ENCODE assay signal across 8 cellular contexts in the genomic region with DNA sequence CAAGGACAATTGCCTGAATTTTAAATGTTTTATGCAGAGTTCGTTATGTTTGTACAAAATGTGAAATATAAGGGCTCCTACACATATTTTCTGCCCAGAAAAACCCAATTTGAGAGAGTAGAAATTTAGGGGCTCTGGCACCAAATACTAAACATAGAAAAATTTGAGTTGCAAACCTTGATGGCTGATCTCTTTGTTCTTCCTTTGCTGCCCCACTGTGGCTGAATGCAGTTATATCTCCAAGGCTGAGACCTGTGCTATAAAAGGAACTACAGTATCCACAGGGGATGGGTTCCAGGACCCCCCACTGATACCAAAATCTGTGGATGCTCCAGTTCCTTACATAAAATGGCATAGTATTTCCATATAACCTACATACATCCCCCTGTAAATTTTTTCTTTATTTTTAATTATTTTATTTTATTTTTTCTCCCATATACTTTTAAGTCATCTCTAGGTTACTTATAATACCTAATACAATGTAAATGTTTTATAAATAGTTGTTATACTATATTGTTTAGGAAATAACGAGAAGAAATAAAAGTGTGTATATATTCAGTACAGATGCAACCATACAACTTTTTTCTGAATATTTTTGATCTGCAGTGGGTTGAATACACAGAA. TPM values are rescaled to one million over a fixed set of nuclear protein-coding genes. Genes with fewer than 3 reads are reported as not detected.
DNase-seq lines count a peak whose midpoint lies in the region; ATAC-seq and FAIRE-seq lines count a peak whose summit lies in the region.

No MANE protein-coding gene starts in this region.

- H3K36me3 Mint-ChIP-seq in activated naive CD4-positive, alpha-beta T cell treated with anti-CD3 and anti-CD28 coated beads, Interleukin-2, amount 50 U/mL, for 72 hours = no peaks in the 10 kb centered on the region

- DNase-seq in C1 segment of cervical spinal cord (lab: John Stamatoyannopoulos, UW) = peak in 9 of 14 donors; percentile 0 to 44 (median 7)
- DNase-seq in GM19239 (ENCODE audit: insufficient read length, low spot score) = peak; percentile 10
- DNase-seq in NCI-H69 (lab: John Stamatoyannopoulos, UW) = peak; percentile 68
- peak in 1 of 2 donors; percentile 18 for DNase-seq in activated naive CD4-positive, alpha-beta T cell treated with anti-CD3 and anti-CD28 coated beads, Interleukin-2, amount 50 U/mL, for 72 hours (ENCODE audit: low spot score in 2 of 2)
- peak in 41 of 42 donors; percentile 22 to 87 (median 66) for DNase-seq in head of caudate nucleus
- peak; percentile 41 for DNase-seq in renal cortical epithelial cell (ENCODE audit: low read depth)
- no peak for DNase-seq in NK-92 treated with Interleukin-12 subunit alpha and Interleukin-12 subunit beta, amount 100 ng/mL, for 24 hours (lab: John Stamatoyannopoulos, UW)

- no peaks in the 10 kb centered on the region for H3K9me3 Mint-ChIP-seq in activated naive CD4-positive, alpha-beta T cell treated with anti-CD3 and anti-CD28 coated beads, Interleukin-2, amount 50 U/mL, for 72 hours

- no peak overlapping the region for H3K27ac Mint-ChIP-seq in activated naive CD4-positive, alpha-beta T cell treated with anti-CD3 and anti-CD28 coated beads, Interleukin-2, amount 50 U/mL, for 72 hours

- intact Hi-C loops in head of caudate nucleus (cut with DNase I) = loop anchor here (5.0 to 10.0 kb wide), 3 partner anchors 85 to 315 kb away; a partner anchor contains a TSS

- FAIRE-seq in GM19239 (lab: Jason Lieb, UNC) = peak; percentile 63

- peak; percentile 41 to 47 for ATAC-seq in activated naive CD4-positive, alpha-beta T cell treated with anti-CD3 and anti-CD28 coated beads, Interleukin-2, amount 50 U/mL, for 72 hours
- ATAC-seq in HG03520 (IDR thresholded peaks at IDR 0.05; ENCODE audit: unreplicated experiment) = no peak

RNA-seq across cellular contexts. Expression of a gene that starts 22.5 kb away (rescaled TPM):
- total RNA-seq in activated naive CD4-positive, alpha-beta T cell treated with anti-CD3 and anti-CD28 coated beads, Interleukin-2, amount 50 U/mL, for 72 hours = under 1 TPM in 1 of 2 donors, not detected in 1; 0.19 TPM
- total RNA-seq in renal cortical epithelial cell = 0.52 and 4.7 TPM in 2 replicates

RNA-seq across cellular contexts. Expression of a gene that starts 45.0 kb away (rescaled TPM):
- 100 to 1,000 TPM; 232 to 431 TPM for total RNA-seq in activated naive CD4-positive, alpha-beta T cell treated with anti-CD3 and anti-CD28 coated beads, Interleukin-2, amount 50 U/mL, for 72 hours
- total RNA-seq in renal cortical epithelial cell = 46.7 and 234 TPM in 2 replicates

RNA-seq across cellular contexts. Expression of a gene that starts 59.3 kb away (rescaled TPM):
- total RNA-seq in activated naive CD4-positive, alpha-beta T cell treated with anti-CD3 and anti-CD28 coated beads, Interleukin-2, amount 50 U/mL, for 72 hours = 1 to 10 TPM; 1.4 to 1.6 TPM
- total RNA-seq in renal cortical epithelial cell = 8.5 and 8.9 TPM in 2 replicates
